17 cellular contexts compared by ENCODE assay signal in the genomic region with DNA sequence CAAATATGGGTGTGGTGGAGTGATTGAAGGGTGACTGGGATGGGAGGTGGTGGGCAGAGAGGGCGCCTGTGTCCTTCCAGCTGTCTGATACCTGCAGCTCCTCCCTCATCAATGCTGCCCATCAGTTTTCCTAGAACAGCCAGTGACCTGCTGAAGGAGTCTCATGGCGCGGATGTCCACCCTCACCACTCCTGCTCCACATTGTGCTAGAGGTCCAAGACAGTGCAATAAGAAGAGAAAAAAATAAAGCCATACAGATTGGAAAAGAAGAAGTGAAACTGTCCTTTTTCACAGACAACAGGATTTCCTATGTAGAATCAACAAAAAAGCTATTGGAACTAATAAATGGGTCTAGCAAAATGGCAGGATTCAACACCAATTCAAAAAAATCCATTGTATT. TPM values are rescaled to one million over a fixed set of nuclear protein-coding genes. Genes with fewer than 3 reads are reported as not detected.
DNase-seq lines count a peak whose midpoint lies in the region; ATAC-seq and TF ChIP-seq lines count a peak whose summit lies in the region.
"Had no signal": no experiment of that assay in that cellular context is flagged by ENCODE, and none has a peak within 500 bp of the region (broad histone marks: within the 10 kb centered on the region; RNA-seq: fewer than 3 reads in every experiment).

No MANE protein-coding gene starts in this region.

- H3K27me3 Mint-ChIP-seq in activated B cell treated with CpG ODN at 0.5 μM for 24 hours = no peaks in the 10 kb centered on the region
- H3K27me3 Mint-ChIP-seq in stimulated activated naive B cell treated with anti-CD40 and anti-IgM and Interleukin-4, amounts not matched to agents 10 μg/mL and 1 μg/mL and 100 μg/mL, for 72 hours = no peaks in the 10 kb centered on the region

- H3K4me1 Mint-ChIP-seq in activated B cell treated with CpG ODN at 0.5 μM for 24 hours = peaks cover 52% of the 10 kb centered on the region
- peaks cover 36 to 61% of the 10 kb centered on the region in 2 donors for H3K4me1 Mint-ChIP-seq in stimulated activated naive B cell treated with anti-CD40 and anti-IgM and Interleukin-4, amounts not matched to agents 10 μg/mL and 1 μg/mL and 100 μg/mL, for 72 hours

- POLR2A ChIA-PET in activated B cell treated with CpG ODN at 0.5 μM for 24 hours (lab: Charles Lee) = interaction anchor here (0.5 to 0.6 kb wide), 2 partner anchors 117 to 518 kb away, joined by 3 to 13 read pairs; no protein-coding TSS in a partner anchor

- CTCF ChIA-PET in activated B cell treated with CpG ODN at 0.5 μM for 24 hours (lab: Charles Lee) = no interaction called here

- H3K36me3 Mint-ChIP-seq in activated B cell treated with CpG ODN at 0.5 μM for 24 hours (ENCODE audit: low read depth) = no peaks in the 10 kb centered on the region
- H3K36me3 Mint-ChIP-seq in stimulated activated naive B cell treated with anti-CD40 and anti-IgM and Interleukin-4, amounts not matched to agents 10 μg/mL and 1 μg/mL and 100 μg/mL, for 72 hours = no peaks in the 10 kb centered on the region

- peak overlapping the region; percentile 68 for H3K27ac Mint-ChIP-seq in activated B cell treated with CpG ODN at 0.5 μM for 24 hours
- H3K27ac Mint-ChIP-seq in stimulated activated naive B cell treated with anti-CD40 and anti-IgM and Interleukin-4, amounts not matched to agents 10 μg/mL and 1 μg/mL and 100 μg/mL, for 72 hours = peak overlapping the region; percentile 76

- no peak for ATAC-seq in activated B cell treated with CpG ODN at 0.5 μM for 24 hours (ENCODE audit: low read depth)
- peak; percentile 17 to 38 for ATAC-seq in stimulated activated naive B cell treated with anti-CD40 and anti-IgM and Interleukin-4, amounts not matched to agents 10 μg/mL and 1 μg/mL and 100 μg/mL, for 72 hours (replicated peaks)

- no peak for TF ChIP-seq CTCF in activated B cell treated with CpG ODN at 0.5 μM for 24 hours (IDR thresholded peaks at IDR 0.05)

- intact Hi-C loops in activated B cell treated with CpG ODN at 0.5 μM for 24 hours (cut with micrococcal nuclease) = no loop called here

- peak overlapping the region; percentile 39 for H3K4me3 Mint-ChIP-seq in activated B cell treated with CpG ODN at 0.5 μM for 24 hours
- H3K4me3 Mint-ChIP-seq in stimulated activated naive B cell treated with anti-CD40 and anti-IgM and Interleukin-4, amounts not matched to agents 10 μg/mL and 1 μg/mL and 100 μg/mL, for 72 hours = no peak overlapping the region

- peaks cover 2% of the 10 kb centered on the region for H3K9me3 Mint-ChIP-seq in activated B cell treated with CpG ODN at 0.5 μM for 24 hours
- H3K9me3 Mint-ChIP-seq in stimulated activated naive B cell treated with anti-CD40 and anti-IgM and Interleukin-4, amounts not matched to agents 10 μg/mL and 1 μg/mL and 100 μg/mL, for 72 hours = peaks cover 0 to 2% of the 10 kb centered on the region in 2 donors

- DNase-seq in SIG-M5 treated with dmso at 0.1 percent for 504 hours (lab: John Stamatoyannopoulos, UW; ENCODE audit: unreplicated experiment) (peak; percentile 56), SIG-M5 (lab: John Stamatoyannopoulos, UW) (no peak), MV-4-11 (lab: John Stamatoyannopoulos, UW) (peak; percentile 82), activated B cell treated with CpG ODN at 0.5 μM for 24 hours (no peak), DMS153 treated with DMSO at 0.1 percent for 48 hours (lab: John Stamatoyannopoulos, UW; ENCODE audit: unreplicated experiment) (no peak), iPS-NIHi11 (ENCODE audit: low spot score) (no peak), NK-92 (lab: John Stamatoyannopoulos, UW; ENCODE audit: unreplicated experiment) (no peak)
- DNase-seq in stimulated activated naive B cell treated with anti-CD40 and anti-IgM and Interleukin-4, amounts not matched to agents 10 μg/mL and 1 μg/mL and 100 μg/mL, for 72 hours = no peak
- DNase-seq: DMS 273 treated with DMSO at 0.1 percent for 48 hours, IMR-90, NCI-H1436, NCI-H2029 treated with DMSO at 0.1 percent for 48 hours, NCI-H510A, OCI-M1 had no signal

RNA-seq across cellular contexts. Expression of a gene that starts 7.4 kb away (rescaled TPM):
- 0.31 TPM in 1 of 2 replicates, not detected in the other for total RNA-seq in activated B cell treated with CpG ODN at 0.5 μM for 24 hours
- total RNA-seq: H4, HT1080, IMR-90, LHCN-M2 had no signal

RNA-seq across cellular contexts. Expression of a gene that starts 12.5 kb away (rescaled TPM):
- not detected in 2 replicates for total RNA-seq in activated B cell treated with CpG ODN at 0.5 μM for 24 hours
- total RNA-seq: H4, HT1080, IMR-90, LHCN-M2 had no signal

Comparison
In these comparisons a context has a peak if more than half of its experiments do, and no peak if none do; other contexts are left out.
1. DNase-seq: peak in SIG-M5 treated with dmso at 0.1 percent for 504 hours (single experiment) and MV-4-11 (single experiment); none in SIG-M5 (single experiment), activated B cell treated with CpG ODN at 0.5 μM for 24 hours (single experiment), stimulated activated naive B cell treated with anti-CD40 and anti-IgM and Interleukin-4, amounts not matched to agents 10 μg/mL and 1 μg/mL and 100 μg/mL, for 72 hours (single experiment), DMS153 treated with DMSO at 0.1 percent for 48 hours (single experiment), iPS-NIHi11 (single experiment) and NK-92 (single experiment).